In genomic region chr1:164702216-164702615, GRCh38 we compare ENCODE assay signal across 19 cellular contexts.
DNase-seq lines count a peak whose midpoint lies in the region; ATAC-seq and TF ChIP-seq lines count a peak whose summit lies in the region.
"Had no signal": no experiment of that assay in that cellular context is flagged by ENCODE, and none has a peak within 500 bp of the region (broad histone marks: within the 10 kb centered on the region; RNA-seq: fewer than 3 reads in every experiment).

No MANE protein-coding gene starts in this region.

- H2BK5ac ChIP-seq in mesenchymal stem cell (ENCODE audit: low read depth, low read length, poor library complexity, severe bottlenecking), result no peak overlapping the region

- H3K9me3 ChIP-seq in right atrium auricular region (no peaks in the 10 kb centered on the region), mesenchymal stem cell (ENCODE audit: control insufficient read depth, low read length) (no peaks in the 10 kb centered on the region)
- H3K9me3 ChIP-seq: colonic mucosa, upper lobe of right lung had no signal

- H3K4me1 ChIP-seq in right atrium auricular region (peaks cover 0 to 45% of the 10 kb centered on the region in 2 donors), mesenchymal stem cell (ENCODE audit: control insufficient read depth, insufficient read depth, low read depth, low read length) (no peaks in the 10 kb centered on the region)

- H4K8ac ChIP-seq in mesenchymal stem cell (ENCODE audit: low read length), result no peak overlapping the region

- peak overlapping the region; percentile 14 to 77 for H3K27ac ChIP-seq in right atrium auricular region
- H3K27ac ChIP-seq in mesenchymal stem cell (ENCODE audit: low read length, poor library complexity, severe bottlenecking), result no peak overlapping the region
- H3K27ac ChIP-seq: colonic mucosa, upper lobe of right lung had no signal

- no peak overlapping the region for H3K4ac ChIP-seq in mesenchymal stem cell (ENCODE audit: low read depth in 1 of 2, low read length in 2 of 2)

- no peak overlapping the region for H3K14ac ChIP-seq in mesenchymal stem cell (ENCODE audit: low read length in 2 of 2)

- H4K91ac ChIP-seq in mesenchymal stem cell (ENCODE audit: low read length), result no peak overlapping the region

- H3K36me3 ChIP-seq in right atrium auricular region (no peaks in the 10 kb centered on the region), mesenchymal stem cell (ENCODE audit: control insufficient read depth in 1 of 2, insufficient read depth in 2 of 2, low read depth in 1 of 2, low read length in 2 of 2) (no peaks in the 10 kb centered on the region)
- H3K36me3 ChIP-seq: colonic mucosa, upper lobe of right lung had no signal

- H3K9ac ChIP-seq in mesenchymal stem cell (ENCODE audit: low read length), result no peak overlapping the region

- H3K18ac ChIP-seq in mesenchymal stem cell (ENCODE audit: low read depth in 1 of 2, low read length in 2 of 2), result peak overlapping the region in 1 of 2 experiments; percentile 29

- H2BK120ac ChIP-seq in mesenchymal stem cell (ENCODE audit: low read depth, low read length), result no peak overlapping the region

- H3K4me3 ChIP-seq in right atrium auricular region (no peak overlapping the region), mesenchymal stem cell (ENCODE audit: insufficient read depth in 1 of 2, low read depth in 1 of 2, low read length in 2 of 2) (no peak overlapping the region)
- H3K4me3 ChIP-seq: colonic mucosa, upper lobe of right lung had no signal

- H2BK12ac ChIP-seq in mesenchymal stem cell (ENCODE audit: low read length in 2 of 2), result no peak overlapping the region

- intact Hi-C loops in Right ventricle myocardium superior (cut with DNase I), result no loop called here

- no peak overlapping the region for H3K4me2 ChIP-seq in mesenchymal stem cell (ENCODE audit: low read length, poor library complexity, severe bottlenecking)

- H2AK5ac ChIP-seq in mesenchymal stem cell (ENCODE audit: low read length, severe bottlenecking), result no peak overlapping the region

- ATAC-seq in Right ventricle myocardium superior (ENCODE audit: poor library complexity) (no peak), HG02763 (IDR thresholded peaks at IDR 0.05; ENCODE audit: unreplicated experiment) (no peak)
- ATAC-seq: left ventricle myocardium superior; naive thymus-derived CD8-positive, alpha-beta T cell; upper lobe of right lung had no signal

- 100% methylated on average over 1 of the region's 1 CpG for WGBS in mesenchymal stem cell

- peaks cover 2% of the 10 kb centered on the region for H3K79me1 ChIP-seq in mesenchymal stem cell (replicated peaks; ENCODE audit: low read length, poor library complexity, severe bottlenecking)

- H3K27me3 ChIP-seq in right atrium auricular region (no peaks in the 10 kb centered on the region), mesenchymal stem cell (ENCODE audit: control insufficient read depth in 1 of 2, insufficient read depth in 1 of 2, low read length in 2 of 2) (no peaks in the 10 kb centered on the region)
- H3K27me3 ChIP-seq: colonic mucosa, upper lobe of right lung had no signal

- no peak overlapping the region for H3K23ac ChIP-seq in mesenchymal stem cell (ENCODE audit: low read length in 2 of 2)

- no peak overlapping the region for H2BK15ac ChIP-seq in mesenchymal stem cell (ENCODE audit: low read depth, poor library complexity, severe bottlenecking)

- H2AFZ ChIP-seq in mesenchymal stem cell (ENCODE audit: low read depth, low read length), result no peak overlapping the region

- no peak for TF ChIP-seq CTCF in right atrium auricular region (IDR thresholded peaks at IDR 0.05)

- DNase-seq in right atrium auricular region (ENCODE audit: low spot score) (no peak), Right ventricle myocardium superior (no peak), astrocyte of the hippocampus (ENCODE audit: low read depth, low spot score) (peak; percentile 61), mesenchymal stem cell (peak; percentile 52), NCI-H1436 (lab: John Stamatoyannopoulos, UW) (no peak), NCI-H69 (lab: John Stamatoyannopoulos, UW) (no peak)
- DNase-seq in activated CD4-positive, alpha-beta T cell treated with anti-CD3 and anti-CD28 coated beads, Interleukin-2, amount 50 U/mL, for 48 hours, result no peak
- DNase-seq: activated CD4-positive, alpha-beta T cell treated with anti-CD3 and anti-CD28 coated beads for 4 hours; activated naive CD8-positive, alpha-beta T cell treated with anti-CD3 and anti-CD28 coated beads, Interleukin-2, amount 10 ng/mL, durations not matched to agents 7 days and 5 days; activated T-cell treated with anti-CD3 and anti-CD28 coated beads for 4 hours; colonic mucosa; H9; KG1; left ventricle myocardium superior; naive thymus-derived CD8-positive, alpha-beta T cell; NCI-H524 treated with DMSO at 0.1 percent for 48 hours; stimulated activated CD4-positive, alpha-beta T cell treated with anti-CD3 and anti-CD28 coated beads, Interleukin-2, amount 100 ng/mL, for 48 hours; upper lobe of right lung had no signal

Comparison
In these comparisons a context has a peak if more than half of its experiments do, and no peak if none do; other contexts are left out.
1. DNase-seq: peak in astrocyte of the hippocampus (single experiment) and mesenchymal stem cell (single experiment); none in right atrium auricular region (single experiment), Right ventricle myocardium superior (single experiment), NCI-H1436 (single experiment), NCI-H69 (single experiment) and activated CD4-positive, alpha-beta T cell treated with anti-CD3 and anti-CD28 coated beads, Interleukin-2, amount 50 U/mL, for 48 hours (0 of 2).